ENCODE assay signal across 1 cellular context in genomic region chr12:107091989-107092641, GRCh38.
TF ChIP-seq lines count a peak whose summit lies in the region.

No MANE protein-coding gene starts in this region.

TF ChIP-seq in HepG2, 621 proteins besides CTCF, POLR2A, EP300 and RAD21 (continued from another document):
- no peak for TF ChIP-seq PBX2 (CRISPR knock-in tag; IDR thresholded peaks at IDR 0.05)
- TF ChIP-seq RFX3 (CRISPR knock-in tag; IDR thresholded peaks at IDR 0.05): peak; percentile 31; the same call in 1 of the 2 replicates
- peak; percentile 78 for TF ChIP-seq SAP130 (CRISPR knock-in tag; IDR thresholded peaks at IDR 0.05; ENCODE audit: low read depth)
- TF ChIP-seq HBP1 (CRISPR knock-in tag; IDR thresholded peaks at IDR 0.05; ENCODE audit: low read depth): 0 out of 2 replicates have a peak, but pooled peaks have one; percentile 36
- peak; percentile 32; the same call in 1 of the 2 replicates for TF ChIP-seq CREM (IDR thresholded peaks at IDR 0.05)
- no peak for TF ChIP-seq CREM (CRISPR knock-in tag; IDR thresholded peaks at IDR 0.05)
- TF ChIP-seq HMG20B (CRISPR knock-in tag; conservative IDR thresholded peaks at IDR 0.05): 0 out of 2 replicates have a peak, but pooled peaks have one; percentile 14
- TF ChIP-seq ZNF784 (CRISPR knock-in tag; IDR thresholded peaks at IDR 0.05; ENCODE audit: borderline replicate concordance): 0 out of 2 replicates have a peak, but pooled peaks have one; percentile 17
- TF ChIP-seq MAX (IDR thresholded peaks at IDR 0.05): no peak
- TF ChIP-seq KAT8 (CRISPR knock-in tag; IDR thresholded peaks at IDR 0.05): 0 out of 2 replicates have a peak, but pooled peaks have one; percentile 7
- peak; percentile 93 for TF ChIP-seq ZNF24 (IDR thresholded peaks at IDR 0.05)
- peak; percentile 39; the same call in 1 of the 2 replicates for TF ChIP-seq KMT2B (CRISPR knock-in tag; IDR thresholded peaks at IDR 0.05)
- TF ChIP-seq ARID3A (IDR thresholded peaks at IDR 0.05; ENCODE audit: low read depth, low read length): peak; percentile 56
- TF ChIP-seq KLF15 (CRISPR knock-in tag; IDR thresholded peaks at IDR 0.05; ENCODE audit: borderline replicate concordance): no peak
